ENCODE assay signal across 8 cellular contexts in genomic region chr9:128723866-128724743, GRCh38. TPM values are rescaled to one million over a fixed set of nuclear protein-coding genes. Genes with fewer than 3 reads are reported as not detected.
DNase-seq lines count a peak whose midpoint lies in the region; ATAC-seq lines count a peak whose summit lies in the region.

A gene with protein sequence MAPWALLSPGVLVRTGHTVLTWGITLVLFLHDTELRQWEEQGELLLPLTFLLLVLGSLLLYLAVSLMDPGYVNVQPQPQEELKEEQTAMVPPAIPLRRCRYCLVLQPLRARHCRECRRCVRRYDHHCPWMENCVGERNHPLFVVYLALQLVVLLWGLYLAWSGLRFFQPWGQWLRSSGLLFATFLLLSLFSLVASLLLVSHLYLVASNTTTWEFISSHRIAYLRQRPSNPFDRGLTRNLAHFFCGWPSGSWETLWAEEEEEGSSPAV (minus strand): TSS chr9:128724127. CDS start chr9:128724093, 34 bp downstream.

- peak within 1 kb of the TSS; percentile 91 to 92 for H3K27ac Mint-ChIP-seq in effector memory CD8-positive, alpha-beta T cell
- peak within 1 kb of the TSS; percentile 94 for H3K27ac Mint-ChIP-seq in memory B cell

- peak; percentile 93 for ATAC-seq in GM21360 (IDR thresholded peaks at IDR 0.05; ENCODE audit: unreplicated experiment)
- peak; percentile 96 for ATAC-seq in effector memory CD8-positive, alpha-beta T cell (replicated peaks)
- peak; percentile 96 for ATAC-seq in memory B cell (ENCODE audit: low read depth)

- DNase-seq in COLO668 (lab: John Stamatoyannopoulos, UW; ENCODE audit: unreplicated experiment): peak; percentile 99
- DNase-seq in HT1080 (ENCODE audit: low read depth): peak; percentile 99
- DNase-seq in NOMO-1 treated with DMSO at 0.1 percent for 48 hours (lab: John Stamatoyannopoulos, UW; ENCODE audit: unreplicated experiment): peak; percentile 99
- DNase-seq in activated CD8-positive, alpha-beta memory T cell treated with anti-CD3 and anti-CD28 coated beads for 4 hours (ENCODE audit: low read depth in 2 of 2): peak; percentile 97 to 98
- peak; percentile 96 to 99 (median 98) for DNase-seq in effector memory CD8-positive, alpha-beta T cell
- peak; percentile 90 to 98 for DNase-seq in memory B cell (ENCODE audit: low spot score in 2 of 2)
- DNase-seq in stimulated activated CD8-positive, alpha-beta memory T cell treated with anti-CD3 and anti-CD28 coated beads, Interleukin-12 subunit alpha, Interleukin-12 subunit beta, amount 100 ng/mL, for 24 hours (ENCODE audit: extremely low read depth): peak; percentile 98

- H3K36me3 Mint-ChIP-seq in effector memory CD8-positive, alpha-beta T cell (ENCODE audit: insufficient read depth): peaks cover 16% of the 10 kb centered on the region
- H3K36me3 Mint-ChIP-seq in memory B cell: peaks cover 6% of the 10 kb centered on the region

- no peaks in the 10 kb centered on the region for H3K27me3 Mint-ChIP-seq in effector memory CD8-positive, alpha-beta T cell
- H3K27me3 Mint-ChIP-seq in memory B cell: no peaks in the 10 kb centered on the region

- no peaks in the 10 kb centered on the region for H3K9me3 Mint-ChIP-seq in effector memory CD8-positive, alpha-beta T cell
- H3K9me3 Mint-ChIP-seq in memory B cell: no peaks in the 10 kb centered on the region

- H3K4me3 Mint-ChIP-seq in effector memory CD8-positive, alpha-beta T cell: peak within 1 kb of the TSS; percentile 93 to 94
- H3K4me3 Mint-ChIP-seq in memory B cell: peak within 1 kb of the TSS; percentile 97

- H3K4me1 Mint-ChIP-seq in effector memory CD8-positive, alpha-beta T cell (ENCODE audit: low read depth in 2 of 2): peaks cover 21 to 29% of the 10 kb centered on the region in 2 donors
- peaks cover 25% of the 10 kb centered on the region for H3K4me1 Mint-ChIP-seq in memory B cell

RNA-seq across cellular contexts. Expression of the gene that starts here (rescaled TPM):
- 61.1 and 88.3 TPM in 2 replicates for total RNA-seq in HT1080 (2014; rRNA removed; shearing (Covaris generic))
- polyA plus RNA-seq in HT1080 (2015; cell fraction: cytosol; rRNA removed): 79.4 and 86.4 TPM in 2 replicates
- polyA plus RNA-seq in HT1080 (2015; cell fraction: nucleus; rRNA removed): 31.1 and 44.1 TPM in 2 replicates

Comparison
In these comparisons a context has a peak if more than half of its experiments do, and no peak if none do; other contexts are left out.
1. Peak in every context shown above with its lines: DNase-seq and ATAC-seq.